In the genomic region with DNA sequence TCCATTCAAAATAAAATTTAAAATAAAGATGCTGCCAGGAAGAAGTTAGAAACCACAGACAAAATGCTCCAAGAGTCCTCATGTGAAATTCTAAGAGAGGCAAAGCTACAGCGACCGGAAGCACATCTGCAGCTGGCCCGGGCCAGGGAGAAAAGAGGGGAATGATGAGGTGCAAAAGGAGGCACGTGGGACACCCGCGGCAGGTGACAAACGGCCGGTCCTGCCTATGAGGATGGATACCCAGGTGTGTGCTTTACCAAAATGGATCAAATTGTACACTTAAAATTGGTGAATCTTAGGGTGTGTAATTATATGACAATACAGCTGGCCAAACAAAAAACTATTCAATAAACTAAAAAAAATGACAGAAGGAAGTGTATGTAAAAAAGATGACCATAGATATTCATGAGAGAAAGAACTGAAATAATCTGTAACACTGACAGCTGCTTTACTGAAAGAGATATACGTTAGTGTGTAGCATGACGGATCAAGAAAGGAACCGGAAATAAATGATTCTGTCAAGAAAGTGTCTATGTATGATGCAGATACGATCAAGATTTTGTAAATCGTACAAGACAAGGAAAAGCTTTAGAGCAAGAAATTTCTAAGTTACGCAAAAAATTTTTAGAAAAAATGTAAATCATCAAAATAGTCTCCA, we compare ENCODE assay signal across 15 cellular contexts. TPM values are rescaled to one million over a fixed set of nuclear protein-coding genes. Genes with fewer than 3 reads are reported as not detected.
DNase-seq lines count a peak whose midpoint lies in the region; ATAC-seq and TF ChIP-seq lines count a peak whose summit lies in the region.
"Had no signal": no experiment of that assay in that cellular context is flagged by ENCODE, and none has a peak within 500 bp of the region (broad histone marks: within the 10 kb centered on the region; RNA-seq: fewer than 3 reads in every experiment).

No MANE protein-coding gene starts in this region.

- CTCF ChIA-PET in CD8-positive, alpha-beta memory T cell (lab: Charles Lee), result no interaction called here
- CTCF ChIA-PET in activated CD4-positive, alpha-beta memory T cell treated with anti-CD3 and anti-CD28 coated beads, Interleukin-2, amount 10 ng/mL, durations not matched to agents 7 days and 5 days (lab: Charles Lee), result no interaction called here

- H3K9me3 Mint-ChIP-seq in T-helper 1 cell treated with Interleukin-12 subunit alpha and Interleukin-12 subunit beta and Interleukin-4 antibody, amounts not matched to agents 30 μg/mL and 1 μg/mL, for 36 hours, result peaks cover 35% of the 10 kb centered on the region
- peaks cover 8 to 15% (median 13%) of the 10 kb centered on the region in 5 donors for H3K9me3 Mint-ChIP-seq in CD8-positive, alpha-beta memory T cell
- peaks cover 24% of the 10 kb centered on the region for H3K9me3 Mint-ChIP-seq in activated CD4-positive, alpha-beta memory T cell treated with anti-CD3 and anti-CD28 coated beads, Interleukin-2, amount 10 ng/mL, durations not matched to agents 7 days and 5 days
- H3K9me3 Mint-ChIP-seq in mesothelial cell of epicardium, result peaks cover 17% of the 10 kb centered on the region

- H3K36me3 ChIP-seq in CD8-positive, alpha-beta memory T cell (ENCODE audit: insufficient read depth, low read length), result no peaks in the 10 kb centered on the region
- H3K36me3 ChIP-seq in effector memory CD4-positive, alpha-beta T cell (ENCODE audit: control insufficient read depth, insufficient read depth, low read length), result peaks cover 20% of the 10 kb centered on the region

- POLR2A ChIA-PET in CD8-positive, alpha-beta memory T cell (lab: Charles Lee), result no interaction called here
- POLR2A ChIA-PET in activated CD4-positive, alpha-beta memory T cell treated with anti-CD3 and anti-CD28 coated beads, Interleukin-2, amount 10 ng/mL, durations not matched to agents 7 days and 5 days (lab: Charles Lee), result no interaction called here

- H3K4me3 Mint-ChIP-seq in T-helper 1 cell treated with Interleukin-12 subunit alpha and Interleukin-12 subunit beta and Interleukin-4 antibody, amounts not matched to agents 30 μg/mL and 1 μg/mL, for 36 hours, result peak overlapping the region; percentile 67
- H3K4me3 Mint-ChIP-seq in CD8-positive, alpha-beta memory T cell, result peak overlapping the region; percentile 1 to 86 (median 32)
- H3K4me3 Mint-ChIP-seq in activated CD4-positive, alpha-beta memory T cell treated with anti-CD3 and anti-CD28 coated beads, Interleukin-2, amount 10 ng/mL, durations not matched to agents 7 days and 5 days, result peak overlapping the region; percentile 2
- no peak overlapping the region for H3K4me3 Mint-ChIP-seq in mesothelial cell of epicardium
- H3K4me3 Mint-ChIP-seq: CD14-positive monocyte; stimulated activated memory B cell treated with anti-CD40 and anti-IgM and Interleukin-4, amounts not matched to agents 10 μg/mL and 1 μg/mL and 100 μg/mL, for 72 hours had no signal

- DNase-seq in T-helper 1 cell (no peak), mesothelial cell of epicardium (ENCODE audit: low spot score in 2 of 2, unreplicated experiment in 2 of 2) (peak in 1 of 2 experiments; percentile 1)
- DNase-seq in CD8-positive, alpha-beta memory T cell, result no peak
- no peak for DNase-seq in activated CD4-positive, alpha-beta memory T cell treated with anti-CD3 and anti-CD28 coated beads, Interleukin-2, amount 10 ng/mL, durations not matched to agents 7 days and 5 days
- DNase-seq in effector memory CD4-positive, alpha-beta T cell, result no peak
- DNase-seq: effector CD8-positive, alpha-beta T cell; hippocampal formation; NCI-H82; small intestine had no signal

- no peak overlapping the region for H3K4me3 ChIP-seq in CD8-positive, alpha-beta memory T cell (ENCODE audit: low read length)
- no peak overlapping the region for H3K4me3 ChIP-seq in effector memory CD4-positive, alpha-beta T cell (ENCODE audit: insufficient read depth, low read depth, low read length, poor library complexity, severe bottlenecking)
- H3K4me3 ChIP-seq: upper lobe of left lung had no signal

- H3K27me3 ChIP-seq in CD8-positive, alpha-beta memory T cell (ENCODE audit: insufficient read depth, low read length, poor library complexity, severe bottlenecking), result no peaks in the 10 kb centered on the region
- no peaks in the 10 kb centered on the region for H3K27me3 ChIP-seq in effector memory CD4-positive, alpha-beta T cell (replicated peaks; ENCODE audit: control insufficient read depth, insufficient read depth, low read length, poor library complexity, severe bottlenecking)
- H3K27me3 ChIP-seq: upper lobe of left lung had no signal

- peaks cover 5% of the 10 kb centered on the region for H3K9me3 ChIP-seq in CD8-positive, alpha-beta memory T cell (ENCODE audit: low read length)
- peaks cover 13% of the 10 kb centered on the region for H3K9me3 ChIP-seq in effector memory CD4-positive, alpha-beta T cell (ENCODE audit: control insufficient read depth, low read length)

- peak overlapping the region; percentile 93 for H3K27ac Mint-ChIP-seq in T-helper 1 cell treated with Interleukin-12 subunit alpha and Interleukin-12 subunit beta and Interleukin-4 antibody, amounts not matched to agents 30 μg/mL and 1 μg/mL, for 36 hours
- H3K27ac Mint-ChIP-seq in CD8-positive, alpha-beta memory T cell, result peak overlapping the region; percentile 66 to 97 (median 87)
- H3K27ac Mint-ChIP-seq in activated CD4-positive, alpha-beta memory T cell treated with anti-CD3 and anti-CD28 coated beads, Interleukin-2, amount 10 ng/mL, durations not matched to agents 7 days and 5 days, result peak overlapping the region; percentile 81
- H3K27ac Mint-ChIP-seq in mesothelial cell of epicardium, result peak overlapping the region; percentile 15
- H3K27ac Mint-ChIP-seq: stimulated activated memory B cell treated with anti-CD40 and anti-IgM and Interleukin-4, amounts not matched to agents 10 μg/mL and 1 μg/mL and 100 μg/mL, for 72 hours had no signal

- H3K4me1 ChIP-seq in CD8-positive, alpha-beta memory T cell (ENCODE audit: insufficient read depth, low read length), result peaks cover 17% of the 10 kb centered on the region
- no peaks in the 10 kb centered on the region for H3K4me1 ChIP-seq in effector memory CD4-positive, alpha-beta T cell (ENCODE audit: control insufficient read depth, insufficient read depth, low read length, poor library complexity, severe bottlenecking)
- H3K4me1 ChIP-seq: upper lobe of left lung had no signal

- peaks cover 40% of the 10 kb centered on the region for H3K36me3 Mint-ChIP-seq in T-helper 1 cell treated with Interleukin-12 subunit alpha and Interleukin-12 subunit beta and Interleukin-4 antibody, amounts not matched to agents 30 μg/mL and 1 μg/mL, for 36 hours (ENCODE audit: low read depth)
- H3K36me3 Mint-ChIP-seq in CD8-positive, alpha-beta memory T cell, result peaks cover 18 to 42% (median 29%) of the 10 kb centered on the region in 3 donors
- H3K36me3 Mint-ChIP-seq in activated CD4-positive, alpha-beta memory T cell treated with anti-CD3 and anti-CD28 coated beads, Interleukin-2, amount 10 ng/mL, durations not matched to agents 7 days and 5 days (ENCODE audit: low read depth), result peaks cover 56% of the 10 kb centered on the region
- H3K36me3 Mint-ChIP-seq in mesothelial cell of epicardium, result peaks cover 60% of the 10 kb centered on the region

- peaks cover 20% of the 10 kb centered on the region for H3K4me1 Mint-ChIP-seq in T-helper 1 cell treated with Interleukin-12 subunit alpha and Interleukin-12 subunit beta and Interleukin-4 antibody, amounts not matched to agents 30 μg/mL and 1 μg/mL, for 36 hours (ENCODE audit: low read depth)
- H3K4me1 Mint-ChIP-seq in CD8-positive, alpha-beta memory T cell, result peaks cover 14 to 22% (median 16%) of the 10 kb centered on the region in 3 donors
- H3K4me1 Mint-ChIP-seq in activated CD4-positive, alpha-beta memory T cell treated with anti-CD3 and anti-CD28 coated beads, Interleukin-2, amount 10 ng/mL, durations not matched to agents 7 days and 5 days, result peaks cover 22% of the 10 kb centered on the region
- peaks cover 2% of the 10 kb centered on the region for H3K4me1 Mint-ChIP-seq in mesothelial cell of epicardium

- no peak for TF ChIP-seq CTCF in mesothelial cell of epicardium (IDR thresholded peaks at IDR 0.05; ENCODE audit: unreplicated experiment)

- no peaks in the 10 kb centered on the region for H3K27me3 Mint-ChIP-seq in T-helper 1 cell treated with Interleukin-12 subunit alpha and Interleukin-12 subunit beta and Interleukin-4 antibody, amounts not matched to agents 30 μg/mL and 1 μg/mL, for 36 hours (ENCODE audit: low read depth)
- H3K27me3 Mint-ChIP-seq in CD8-positive, alpha-beta memory T cell, result no peaks in the 10 kb centered on the region
- no peaks in the 10 kb centered on the region for H3K27me3 Mint-ChIP-seq in activated CD4-positive, alpha-beta memory T cell treated with anti-CD3 and anti-CD28 coated beads, Interleukin-2, amount 10 ng/mL, durations not matched to agents 7 days and 5 days
- H3K27me3 Mint-ChIP-seq in mesothelial cell of epicardium (ENCODE audit: low read depth), result no peaks in the 10 kb centered on the region
- H3K27me3 Mint-ChIP-seq: stimulated activated memory B cell treated with anti-CD40 and anti-IgM and Interleukin-4, amounts not matched to agents 10 μg/mL and 1 μg/mL and 100 μg/mL, for 72 hours had no signal

- ATAC-seq in GM21526 (IDR thresholded peaks at IDR 0.05; ENCODE audit: low FRiP score, unreplicated experiment) (no peak), HG02981 (IDR thresholded peaks at IDR 0.05; ENCODE audit: unreplicated experiment) (no peak)
- ATAC-seq: stimulated activated memory B cell treated with anti-CD40 and anti-IgM and Interleukin-4, amounts not matched to agents 10 μg/mL and 1 μg/mL and 100 μg/mL, for 72 hours had no signal

- H3K27ac ChIP-seq in CD8-positive, alpha-beta memory T cell (ENCODE audit: low read depth, low read length), result no peak overlapping the region
- H3K27ac ChIP-seq in effector memory CD4-positive, alpha-beta T cell (ENCODE audit: insufficient read depth, low read length, poor library complexity, severe bottlenecking), result no peak overlapping the region
- H3K27ac ChIP-seq: upper lobe of left lung had no signal

RNA-seq across cellular contexts. Expression of gene PPP2R3B, which starts 29.5 kb away (rescaled TPM):
- total RNA-seq in CD8-positive, alpha-beta memory T cell, result 10 to 100 TPM; 21.2 to 23.1 TPM
- 10.0 TPM for polyA plus RNA-seq in CD8-positive, alpha-beta memory T cell
- 10 to 100 TPM; 26.1 to 26.3 TPM for total RNA-seq in activated CD4-positive, alpha-beta memory T cell treated with anti-CD3 and anti-CD28 coated beads, Interleukin-2, amount 10 ng/mL, durations not matched to agents 7 days and 5 days
- 63.0 to 65.5 TPM (median 65.2 TPM) in 3 replicates for total RNA-seq in mesothelial cell of epicardium

RNA-seq across cellular contexts. Expression of gene GTPBP6, which starts 38.6 kb away (rescaled TPM):
- 10 to 100 TPM; 77.8 to 78.5 TPM for total RNA-seq in CD8-positive, alpha-beta memory T cell
- polyA plus RNA-seq in CD8-positive, alpha-beta memory T cell, result 55.7 TPM
- total RNA-seq in activated CD4-positive, alpha-beta memory T cell treated with anti-CD3 and anti-CD28 coated beads, Interleukin-2, amount 10 ng/mL, durations not matched to agents 7 days and 5 days, result 10 to 100 TPM; 46.2 to 46.7 TPM
- total RNA-seq in mesothelial cell of epicardium, result 65.6 to 67.1 TPM (median 66.7 TPM) in 3 replicates

Comparison
In these comparisons a context has a peak if more than half of its experiments do, and no peak if none do; other contexts are left out.
1. H3K27ac Mint-ChIP-seq: peak in every context shown above with its lines; median percentile 93 in T-helper 1 cell treated with Interleukin-12 subunit alpha and Interleukin-12 subunit beta and Interleukin-4 antibody, amounts not matched to agents 30 μg/mL and 1 μg/mL, for 36 hours; 87 in CD8-positive, alpha-beta memory T cell; 81 in activated CD4-positive, alpha-beta memory T cell treated with anti-CD3 and anti-CD28 coated beads, Interleukin-2, amount 10 ng/mL, durations not matched to agents 7 days and 5 days; 15 in mesothelial cell of epicardium.